1 cellular context compared by ENCODE assay signal in genomic region chr10:101146392-101147251, GRCh38.
TF ChIP-seq lines count a peak whose summit lies in the region.

No MANE protein-coding gene starts in this region.

TF ChIP-seq in H1, 55 proteins besides CTCF, POLR2A, EP300 and RAD21 (continued from another document):
- TF ChIP-seq SIX5 (IDR thresholded peaks at IDR 0.05; ENCODE audit: low read depth, low read length), result no peak
- TF ChIP-seq RNF2 (IDR thresholded peaks at IDR 0.05; ENCODE audit: borderline replicate concordance, low read depth, low read length, missing control alignments, poor library complexity, severe bottlenecking), result peak; percentile 70
- peak; percentile 68 for TF ChIP-seq MAX (IDR thresholded peaks at IDR 0.05)
- TF ChIP-seq CTBP2 (IDR thresholded peaks at IDR 0.05; ENCODE audit: borderline replicate concordance, insufficient read depth, insufficient read length, low read length), result peak; percentile 40
- TF ChIP-seq JUN (IDR thresholded peaks at IDR 0.05; ENCODE audit: low read depth, low read length), result no peak
- peak; percentile 98 for TF ChIP-seq EZH2 (IDR thresholded peaks at IDR 0.05; ENCODE audit: low read depth, low read length, severe bottlenecking)
- TF ChIP-seq ZNF274 (IDR thresholded peaks at IDR 0.05; ENCODE audit: borderline replicate concordance, extremely low read depth, low read length), result no peak
- peak; percentile 70; the same call in 1 of the 2 replicates for TF ChIP-seq E2F6 (IDR thresholded peaks at IDR 0.05)
